Comparison of ENCODE assay signal across 15 cellular contexts in the genomic region with DNA sequence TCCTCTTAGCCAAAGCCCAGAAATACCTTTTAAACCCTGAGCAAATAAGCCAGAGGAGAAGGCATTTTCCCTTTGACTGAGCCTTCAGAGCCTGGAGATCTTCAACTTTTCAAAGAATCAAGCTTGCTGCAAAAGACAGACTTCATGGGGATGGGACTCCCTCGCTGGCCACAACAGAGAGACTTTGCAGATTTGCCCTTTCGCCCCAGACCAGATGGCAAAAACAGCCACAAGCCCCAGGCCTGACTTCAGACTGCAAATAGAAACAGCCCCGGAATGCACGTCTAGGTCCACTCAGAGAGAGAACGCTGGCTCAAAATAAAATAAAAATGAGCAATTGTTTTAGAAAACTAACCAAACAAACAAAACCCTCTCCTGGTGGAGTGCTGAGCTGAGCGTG.
"Had no signal": no experiment of that assay in that cellular context is flagged by ENCODE, and none has a peak within 500 bp of the region (broad histone marks: within the 10 kb centered on the region; RNA-seq: fewer than 3 reads in every experiment).

No MANE protein-coding gene starts in this region.

- H3K36me3 ChIP-seq: left ventricle myocardium inferior, SJCRH30, upper lobe of left lung had no signal

- H3K27ac ChIP-seq: left ventricle myocardium inferior, psoas muscle, SJCRH30, upper lobe of left lung had no signal

- H3K9me3 ChIP-seq: psoas muscle, SJCRH30 had no signal

- DNase-seq: activated CD4-positive, alpha-beta memory T cell treated with anti-CD3 and anti-CD28 coated beads, Interleukin-2, amount 10 ng/mL, durations not matched to agents 7 days and 5 days; activated CD8-positive, alpha-beta memory T cell treated with anti-CD3 and anti-CD28 coated beads, Interleukin-2, amount 50 U/mL, for 4 hours; caudate nucleus; effector memory CD4-positive, alpha-beta T cell; glutamatergic neuron; left ventricle myocardium inferior; midbrain; naive thymus-derived CD8-positive, alpha-beta T cell; psoas muscle; SJCRH30; stimulated activated CD4-positive, alpha-beta T cell treated with anti-CD3 and anti-CD28 coated beads, Interleukin-12 subunit alpha, Interleukin-12 subunit beta, amount 100 ng/mL, for 4 hours; stimulated activated naive CD4-positive, alpha-beta T cell treated with Interleukin-2 at 50 U/mL for 16 hours; SW 1271; upper lobe of left lung had no signal

- H3K4me1 ChIP-seq: left ventricle myocardium inferior, psoas muscle, SJCRH30 had no signal

- ATAC-seq: naive thymus-derived CD8-positive, alpha-beta T cell; psoas muscle; sciatic nerve had no signal

- H3K4me3 ChIP-seq: left ventricle myocardium inferior, psoas muscle, SJCRH30, upper lobe of left lung had no signal

- H3K27me3 ChIP-seq: SJCRH30, upper lobe of left lung had no signal
